ENCODE assay signal across 10 cellular contexts in the genomic region with DNA sequence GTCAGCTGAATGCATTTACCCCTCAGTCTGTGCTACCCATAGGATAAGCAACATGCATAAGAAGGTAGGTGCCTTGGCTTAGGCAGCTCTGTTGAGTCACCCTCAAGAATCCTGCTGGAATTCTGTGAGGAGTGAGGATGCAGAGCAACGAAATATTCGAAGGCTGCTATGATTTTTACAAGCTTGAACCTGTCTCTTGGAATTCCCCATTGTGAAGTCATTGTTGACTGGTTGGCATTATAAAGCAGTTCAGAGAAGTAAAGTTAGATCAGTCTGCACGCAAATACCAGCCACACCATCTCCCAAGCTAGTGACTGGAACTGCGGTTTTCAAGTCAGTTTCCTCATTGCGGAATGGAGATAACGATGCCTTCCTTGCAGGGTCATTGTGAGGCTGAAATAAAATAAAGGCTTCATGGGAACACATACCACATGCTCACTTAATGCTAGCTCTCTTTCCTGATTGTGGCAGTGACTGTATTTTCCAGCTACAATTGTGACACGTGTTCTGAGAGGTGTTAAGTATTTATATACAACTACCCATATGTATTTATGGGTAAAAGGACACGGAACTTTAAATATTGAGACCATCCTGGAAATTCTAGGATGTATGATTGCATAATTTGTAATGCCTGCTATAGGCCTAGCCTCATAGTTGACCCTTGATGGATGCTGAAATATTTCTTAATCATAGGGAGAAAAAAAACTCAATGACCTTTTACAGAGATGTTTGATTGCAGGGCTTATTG.
A peak's percentile ranks its signal among the peaks of the same experiment; 100 is the strongest.
DNase-seq lines count a peak whose midpoint lies in the region; ATAC-seq and TF ChIP-seq lines count a peak whose summit lies in the region.
"Had no signal": no experiment of that assay in that cellular context is flagged by ENCODE, and none has a peak within 500 bp of the region (broad histone marks: within the 10 kb centered on the region; RNA-seq: fewer than 3 reads in every experiment).

No MANE protein-coding gene starts in this region.

- no peaks in the 10 kb centered on the region for H3K27me3 ChIP-seq in esophagus squamous epithelium
- H3K27me3 ChIP-seq: heart left ventricle had no signal

- no peaks in the 10 kb centered on the region for H3K9me3 Mint-ChIP-seq in stimulated activated naive CD8-positive, alpha-beta T cell treated with anti-CD3 and anti-CD28 coated beads, Interleukin-15, amount 100 ng/mL, for 72 hours

- TF ChIP-seq CTCF in fibroblast of pulmonary artery (IDR thresholded peaks at IDR 0.05; ENCODE audit: low read length, missing control alignments) = no peak
- TF ChIP-seq CTCF in esophagus squamous epithelium (IDR thresholded peaks at IDR 0.05) = no peak

- H3K4me1 ChIP-seq in esophagus squamous epithelium = peaks cover 9 to 56% (median 23%) of the 10 kb centered on the region in 3 donors

- no peaks in the 10 kb centered on the region for H3K36me3 ChIP-seq in esophagus squamous epithelium
- H3K36me3 ChIP-seq: heart left ventricle had no signal

- peak; percentile 50 for ATAC-seq in stimulated activated naive CD8-positive, alpha-beta T cell treated with anti-CD3 and anti-CD28 coated beads, Interleukin-15, Interleukin-2, amounts not matched to agents 100 U/mL and 50 U/mL, for 24 hours
- no peak for ATAC-seq in stimulated activated naive CD8-positive, alpha-beta T cell treated with anti-CD3 and anti-CD28 coated beads, Interleukin-15, amount 100 ng/mL, for 72 hours

- 26 to 30% methylated on average over 8 of the region's 8 CpGs for WGBS in esophagus squamous epithelium, 2 donors

- intact Hi-C loops in esophagus squamous epithelium (cut with DNase I) = no loop called here

- no peak overlapping the region for H3K4me3 ChIP-seq in fibroblast of pulmonary artery (replicated peaks; ENCODE audit: low read depth, low read length)
- H3K4me3 ChIP-seq in esophagus squamous epithelium = no peak overlapping the region
- H3K4me3 ChIP-seq: heart left ventricle had no signal

- H3K27ac Mint-ChIP-seq in stimulated activated naive CD8-positive, alpha-beta T cell treated with anti-CD3 and anti-CD28 coated beads, Interleukin-15, amount 100 ng/mL, for 72 hours = no peak overlapping the region

- peak overlapping the region in 1 of 4 donors; percentile 44 for H3K27ac ChIP-seq in esophagus squamous epithelium
- H3K27ac ChIP-seq: C4-2B had no signal

- no peak for TF ChIP-seq POLR2A in erythroblast (IDR thresholded peaks at IDR 0.05; ENCODE audit: low read length)
- no peak for TF ChIP-seq POLR2A in esophagus squamous epithelium (IDR thresholded peaks at IDR 0.05)

- H3K9me3 ChIP-seq in esophagus squamous epithelium = no peaks in the 10 kb centered on the region
- H3K9me3 ChIP-seq: heart left ventricle had no signal

- H3K4me3 Mint-ChIP-seq in stimulated activated naive CD8-positive, alpha-beta T cell treated with anti-CD3 and anti-CD28 coated beads, Interleukin-15, amount 100 ng/mL, for 72 hours = no peak overlapping the region

- DNase-seq in stimulated activated naive CD8-positive, alpha-beta T cell treated with anti-CD3 and anti-CD28 coated beads, Interleukin-15, Interleukin-2, amounts not matched to agents 100 U/mL and 50 U/mL, for 24 hours = no peak
- DNase-seq in stimulated activated naive CD8-positive, alpha-beta T cell treated with anti-CD3 and anti-CD28 coated beads, Interleukin-15, amount 100 ng/mL, for 72 hours = no peak
- peak; percentile 95 for DNase-seq in OCI-M1 (lab: John Stamatoyannopoulos, UW)
- peak; percentile 67 for DNase-seq in fibroblast of pulmonary artery (ENCODE audit: low read depth)
- DNase-seq in erythroblast (lab: John Stamatoyannopoulos, UW) = no peak
- DNase-seq in esophagus squamous epithelium (lab: John Stamatoyannopoulos, UW) = no peak
- DNase-seq in COLO829 (ENCODE audit: low spot score) = no peak
- no peak for DNase-seq in OCI-M2 (lab: John Stamatoyannopoulos, UW; ENCODE audit: unreplicated experiment)
- DNase-seq: heart left ventricle had no signal

- H3K4me1 Mint-ChIP-seq in stimulated activated naive CD8-positive, alpha-beta T cell treated with anti-CD3 and anti-CD28 coated beads, Interleukin-15, amount 100 ng/mL, for 72 hours = peaks cover 63% of the 10 kb centered on the region

- no peaks in the 10 kb centered on the region for H3K27me3 Mint-ChIP-seq in stimulated activated naive CD8-positive, alpha-beta T cell treated with anti-CD3 and anti-CD28 coated beads, Interleukin-15, amount 100 ng/mL, for 72 hours

Comparison
In these comparisons a context has a peak if more than half of its experiments do, and no peak if none do; other contexts are left out.
1. DNase-seq: peak in OCI-M1 (single experiment) and fibroblast of pulmonary artery (single experiment); none in stimulated activated naive CD8-positive, alpha-beta T cell treated with anti-CD3 and anti-CD28 coated beads, Interleukin-15, Interleukin-2, amounts not matched to agents 100 U/mL and 50 U/mL, for 24 hours (single experiment), stimulated activated naive CD8-positive, alpha-beta T cell treated with anti-CD3 and anti-CD28 coated beads, Interleukin-15, amount 100 ng/mL, for 72 hours (0 of 2), erythroblast (0 of 2), esophagus squamous epithelium (single experiment), COLO829 (single experiment) and OCI-M2 (single experiment).